Comparison of ENCODE assay signal across 25 cellular contexts in genomic region chr4:188551156-188551555, GRCh38.
"Had no signal": no experiment of that assay in that cellular context is flagged by ENCODE, and none has a peak within 500 bp of the region (broad histone marks: within the 10 kb centered on the region; RNA-seq: fewer than 3 reads in every experiment).

No MANE protein-coding gene starts in this region.

- H3K27me3 ChIP-seq: heart left ventricle, neutrophil, ovary, right atrium auricular region, testis, transverse colon had no signal

- ATAC-seq: activated naive CD8-positive, alpha-beta T cell treated with anti-CD3 and anti-CD28 coated beads, Interleukin-2, amount 50 U/mL, for 24 hours; activated T-helper 17 cell treated with anti-CD3 and anti-CD28 coated beads, Interleukin-2, amount 50 U/mL, for 72 hours; heart left ventricle; stimulated activated naive CD8-positive, alpha-beta T cell treated with anti-CD3 and anti-CD28 coated beads, Interleukin-15, Interleukin-2, amounts not matched to agents 100 U/mL and 50 U/mL, for 24 hours; WTC11 had no signal

- DNase-seq: activated CD4-positive, alpha-beta memory T cell treated with anti-CD3 and anti-CD28 coated beads, Interleukin-2, amount 10 ng/mL, durations not matched to agents 7 days and 5 days; activated CD4-positive, alpha-beta T cell treated with anti-CD3 and anti-CD28 coated beads for 1 hour; activated CD4-positive, alpha-beta T cell treated with anti-CD3 and anti-CD28 coated beads, Interleukin-2, amount 10 ng/mL, durations not matched to agents 7 days and 5 days; activated CD8-positive, alpha-beta memory T cell treated with anti-CD3 and anti-CD28 coated beads, Interleukin-2, amount 50 U/mL, for 48 hours; activated naive CD8-positive, alpha-beta T cell treated with anti-CD3 and anti-CD28 coated beads, Interleukin-2, amount 50 U/mL, for 24 hours; activated T-cell treated with anti-CD3 and anti-CD28 coated beads, Interleukin-2, amount 50 U/mL, for 24 hours; amygdala; effector CD8-positive, alpha-beta T cell; foreskin fibroblast; heart left ventricle; left ventricle myocardium inferior; naive B cell; nephron progenitor cell; ovary; stimulated activated CD4-positive, alpha-beta T cell treated with anti-CD3 and anti-CD28 coated beads, Interleukin-2, amount 100 ng/mL, for 48 hours; stimulated activated naive CD8-positive, alpha-beta T cell treated with anti-CD3 and anti-CD28 coated beads, Interleukin-15, Interleukin-2, amounts not matched to agents 100 U/mL and 50 U/mL, for 24 hours; T-helper 2 cell; testis; transverse colon had no signal

- H3K4me1 ChIP-seq: heart left ventricle, left ventricle myocardium inferior, prostate gland, right atrium auricular region, testis, transverse colon had no signal

- H3K9me3 ChIP-seq: heart left ventricle, left ventricle myocardium inferior, neutrophil, ovary, prostate gland, right atrium auricular region, testis had no signal

- H3K4me3 ChIP-seq: heart left ventricle, left ventricle myocardium inferior, lung, ovary, prostate gland, right atrium auricular region, testis, transverse colon had no signal

- H3K27ac ChIP-seq: heart left ventricle, left ventricle myocardium inferior, neutrophil, ovary, prostate gland, right atrium auricular region, testis, transverse colon had no signal

- H3K36me3 ChIP-seq: heart left ventricle, left ventricle myocardium inferior, neutrophil, ovary, prostate gland, right atrium auricular region, transverse colon had no signal
